ENCODE assay signal across 27 cellular contexts in genomic region chr15:37090543-37091175, GRCh38. TPM values are rescaled to one million over a fixed set of nuclear protein-coding genes. Genes with fewer than 3 reads are reported as not detected.
DNase-seq lines count a peak whose midpoint lies in the region; TF ChIP-seq lines count a peak whose summit lies in the region.
"Had no signal": no experiment of that assay in that cellular context is flagged by ENCODE, and none has a peak within 500 bp of the region (broad histone marks: within the 10 kb centered on the region; RNA-seq: fewer than 3 reads in every experiment).

No MANE protein-coding gene starts in this region.

- H3K4me3 ChIP-seq in fibroblast of pulmonary artery (replicated peaks; ENCODE audit: low read depth, low read length): peak overlapping the region; percentile 86
- H3K4me3 ChIP-seq in ascending aorta: no peak overlapping the region
- H3K4me3 ChIP-seq: lower lobe of right lung, mucosa of descending colon, suprapubic skin had no signal

- DNase-seq in NCI-H1417 (lab: John Stamatoyannopoulos, UW) (peak in 2 of 3 experiments; percentile 9 to 48), NCI-H1417 treated with DMSO at 0.1 percent for 48 hours (lab: John Stamatoyannopoulos, UW) (no peak), NCI-H526 treated with DMSO at 0.1 percent for 48 hours (lab: John Stamatoyannopoulos, UW) (peak; percentile 75), fibroblast of pulmonary artery (ENCODE audit: low read depth) (no peak), osteocyte (ENCODE audit: extremely low spot score, unreplicated experiment) (no peak), UCSD-AML1 (lab: John Stamatoyannopoulos, UW; ENCODE audit: unreplicated experiment) (no peak), GM13977 (ENCODE audit: low spot score) (no peak), ascending aorta (ENCODE audit: low spot score in 2 of 2) (no peak)
- DNase-seq: activated CD4-positive, CD25-positive, alpha-beta regulatory T cell treated with anti-CD3 and anti-CD28 coated beads, Interleukin-2, amount 50 U/mL, for 72 hours; activated CD8-positive, alpha-beta T cell treated with anti-CD3 and anti-CD28 coated beads for 36 hours; amygdala; caudate nucleus; endodermal cell; esophagus squamous epithelium; islet precursor cell; Kasumi-1; lower lobe of right lung; mucosa of descending colon; MV-4-11; NCI-H1694; SHP77 treated with DMSO at 0.1 percent for 48 hours; stimulated activated CD4-positive, alpha-beta T cell treated with anti-CD3 and anti-CD28 coated beads, Interleukin-15, amount 100 ng/mL, for 24 hours; stimulated activated naive B cell treated with anti-CD40 and anti-IgM and Interleukin-4, amounts not matched to agents 10 μg/mL and 1 μg/mL and 100 μg/mL, for 72 hours had no signal

- TF ChIP-seq CTCF in fibroblast of pulmonary artery (IDR thresholded peaks at IDR 0.05; ENCODE audit: low read length, missing control alignments) (no peak), osteocyte (IDR thresholded peaks at IDR 0.05) (no peak), GM13977 (IDR thresholded peaks at IDR 0.05; ENCODE audit: extremely low read depth, insufficient read depth, missing control alignments) (no peak), ascending aorta (IDR thresholded peaks at IDR 0.05) (no peak)

- H3K36me3 Mint-ChIP-seq in osteocyte (ENCODE audit: unreplicated experiment): peaks cover 47% of the 10 kb centered on the region
- H3K36me3 Mint-ChIP-seq: activated naive CD4-positive, alpha-beta T cell treated with anti-CD3 and anti-CD28 coated beads, Interleukin-2, amount 50 U/mL, for 24 hours; stimulated activated naive B cell treated with anti-CD40 and anti-IgM and Interleukin-4, amounts not matched to agents 10 μg/mL and 1 μg/mL and 100 μg/mL, for 72 hours had no signal

- peak overlapping the region; percentile 27 for H3K27ac Mint-ChIP-seq in osteocyte (ENCODE audit: unreplicated experiment)
- H3K27ac Mint-ChIP-seq: activated CD8-positive, alpha-beta T cell treated with anti-CD3 and anti-CD28 coated beads for 36 hours; activated naive CD4-positive, alpha-beta T cell treated with anti-CD3 and anti-CD28 coated beads, Interleukin-2, amount 50 U/mL, for 24 hours; activated T-helper 17 cell treated with anti-CD3 and anti-CD28 coated beads, Interleukin-2, amount 50 U/mL, for 72 hours; endodermal cell; stimulated activated naive B cell treated with anti-CD40 and anti-IgM and Interleukin-4, amounts not matched to agents 10 μg/mL and 1 μg/mL and 100 μg/mL, for 72 hours had no signal

- H3K27me3 ChIP-seq in ascending aorta: no peaks in the 10 kb centered on the region
- H3K27me3 ChIP-seq: esophagus squamous epithelium, suprapubic skin had no signal

- peaks cover 76% of the 10 kb centered on the region for H3K4me1 Mint-ChIP-seq in osteocyte (ENCODE audit: unreplicated experiment)
- H3K4me1 Mint-ChIP-seq: activated T-helper 17 cell treated with anti-CD3 and anti-CD28 coated beads, Interleukin-2, amount 50 U/mL, for 72 hours had no signal

- H3K36me3 ChIP-seq in ascending aorta: peaks cover 0 to 3% of the 10 kb centered on the region in 2 donors

- no peaks in the 10 kb centered on the region for H3K9me3 Mint-ChIP-seq in osteocyte (ENCODE audit: unreplicated experiment)
- H3K9me3 Mint-ChIP-seq: activated CD8-positive, alpha-beta T cell treated with anti-CD3 and anti-CD28 coated beads for 36 hours; activated T-helper 17 cell treated with anti-CD3 and anti-CD28 coated beads, Interleukin-2, amount 50 U/mL, for 72 hours; endodermal cell; stimulated activated naive B cell treated with anti-CD40 and anti-IgM and Interleukin-4, amounts not matched to agents 10 μg/mL and 1 μg/mL and 100 μg/mL, for 72 hours had no signal

- no peaks in the 10 kb centered on the region for H3K27me3 Mint-ChIP-seq in osteocyte (ENCODE audit: unreplicated experiment)

- H3K4me3 Mint-ChIP-seq in osteocyte (ENCODE audit: unreplicated experiment): peak overlapping the region; percentile 10
- H3K4me3 Mint-ChIP-seq: activated CD8-positive, alpha-beta T cell treated with anti-CD3 and anti-CD28 coated beads for 36 hours; activated naive CD4-positive, alpha-beta T cell treated with anti-CD3 and anti-CD28 coated beads, Interleukin-2, amount 50 U/mL, for 24 hours; activated T-helper 17 cell treated with anti-CD3 and anti-CD28 coated beads, Interleukin-2, amount 50 U/mL, for 72 hours; endodermal cell; stimulated activated naive B cell treated with anti-CD40 and anti-IgM and Interleukin-4, amounts not matched to agents 10 μg/mL and 1 μg/mL and 100 μg/mL, for 72 hours had no signal

- peaks cover 0 to 21% of the 10 kb centered on the region in 2 donors for H3K4me1 ChIP-seq in ascending aorta

- in situ Hi-C loops in GM13977 (cut with MboI; ENCODE audit: low pct_unique_long_range_greater_than_20kb, low sequenced_read_pairs, unreplicated experiment): no loop called here

- intact Hi-C loops in ascending aorta (cut with DNase I): loop anchor here (10.0 kb wide), 1 partner anchor 1786 kb away; no protein-coding TSS in a partner anchor

- peak overlapping the region in 1 of 2 donors; percentile 26 for H3K27ac ChIP-seq in ascending aorta
- H3K27ac ChIP-seq: 22Rv1, lower lobe of right lung, suprapubic skin had no signal

- no peaks in the 10 kb centered on the region for H3K9me3 ChIP-seq in ascending aorta
- H3K9me3 ChIP-seq: esophagus squamous epithelium, lower lobe of right lung, mucosa of descending colon, suprapubic skin had no signal

RNA-seq across cellular contexts. Expression of gene MEIS2, which starts 9.7 kb away (rescaled TPM):
- total RNA-seq in osteocyte (79.9 and 82.8 TPM in 2 replicates), ascending aorta (11.5 TPM)
- total RNA-seq: activated T-helper 17 cell treated with anti-CD3 and anti-CD28 coated beads, Interleukin-2, amount 50 U/mL, for 72 hours had no signal

Comparison
In these comparisons a context has a peak if more than half of its experiments do, and no peak if none do; other contexts are left out.
1. DNase-seq: peak in NCI-H1417 (2 of 3) and NCI-H526 treated with DMSO at 0.1 percent for 48 hours (single experiment); none in NCI-H1417 treated with DMSO at 0.1 percent for 48 hours (single experiment), fibroblast of pulmonary artery (single experiment), osteocyte (single experiment), UCSD-AML1 (single experiment), GM13977 (single experiment) and ascending aorta (0 of 2).